In genomic region chr5:72850113-72850512, GRCh38 we compare ENCODE assay signal across 10 cellular contexts. TPM values are rescaled to one million over a fixed set of nuclear protein-coding genes. Genes with fewer than 3 reads are reported as not detected.
DNase-seq lines count a peak whose midpoint lies in the region; ATAC-seq, FAIRE-seq and TF ChIP-seq lines count a peak whose summit lies in the region.
"Had no signal": no experiment of that assay in that cellular context is flagged by ENCODE, and none has a peak within 500 bp of the region (broad histone marks: within the 10 kb centered on the region; RNA-seq: fewer than 3 reads in every experiment).

No MANE protein-coding gene starts in this region.

- no peak overlapping the region for H3K56ac ChIP-seq in mesendoderm (ENCODE audit: low read length)

- no peak overlapping the region for H2AFZ ChIP-seq in K562 (ENCODE audit: low read depth, low read length)

- TF ChIP-seq POLR2A in A549 (IDR thresholded peaks at IDR 0.05; ENCODE audit: low read length) (no peak), K562 (conservative IDR thresholded peaks at IDR 0.05) (no peak)

- peaks cover 1% of the 10 kb centered on the region for H3K79me1 ChIP-seq in mesendoderm (ENCODE audit: low read length)

- no peak for FAIRE-seq in A549 (lab: Jason Lieb, UNC)
- FAIRE-seq in K562 (lab: Jason Lieb, UNC): peak; percentile 23
- no peak for FAIRE-seq in RCC 7860 (lab: Jason Lieb, UNC)

- H2BK5ac ChIP-seq in mesendoderm (ENCODE audit: low read length): no peak overlapping the region

- H3K27ac ChIP-seq in A549: peak overlapping the region; percentile 95 to 100
- no peak overlapping the region for H3K27ac ChIP-seq in HEK293 (ENCODE audit: extremely low read depth, low read depth, low read length)
- no peak overlapping the region for H3K27ac ChIP-seq in K562 (ENCODE audit: extremely low read depth, low read depth, low read length)
- no peak overlapping the region for H3K27ac ChIP-seq in mesodermal cell (ENCODE audit: low read depth, low read length, severe bottlenecking)
- H3K27ac ChIP-seq in mesendoderm (ENCODE audit: low read depth, low read length): no peak overlapping the region

- H3K23ac ChIP-seq in mesendoderm (ENCODE audit: low read length): no peak overlapping the region

- no peak for ATAC-seq in A549
- ATAC-seq in K562: no peak

- H2BK120ac ChIP-seq in mesendoderm (ENCODE audit: low read depth, low read length): no peak overlapping the region

- no peak overlapping the region for H3K18ac ChIP-seq in mesendoderm (ENCODE audit: low read length)

- H3K4me3 ChIP-seq in A549 (peak overlapping the region; percentile 82), HEK293 (ENCODE audit: low read depth, low read length) (peak overlapping the region; percentile 99), K562 (peak overlapping the region; percentile 72), mesodermal cell (ENCODE audit: extremely low read depth, insufficient read depth, low read length, poor library complexity, severe bottlenecking) (peak overlapping the region; percentile 65), mesendoderm (ENCODE audit: low read length) (no peak overlapping the region)

- no TSS peak for BruUV-seq in K562 (replicated peaks; lab: Mats Ljungman, UMichigan)

- H3K4ac ChIP-seq in mesendoderm (ENCODE audit: low read depth, low read length): no peak overlapping the region

- H3K4me1 ChIP-seq in A549 (peaks cover 63% of the 10 kb centered on the region), HEK293 (ENCODE audit: control insufficient read depth, insufficient read depth, low read length) (peaks cover 12% of the 10 kb centered on the region), K562 (replicated peaks in 1 of 2; ENCODE audit: control insufficient read depth in 2 of 2, insufficient read depth in 2 of 2, low read length in 2 of 2) (peaks cover 0 to 9% of the 10 kb centered on the region in 2 experiments; a peak in 3 of 5 replicates), mesodermal cell (ENCODE audit: control insufficient read depth, insufficient read depth, low read length, poor library complexity, severe bottlenecking) (peaks cover 3% of the 10 kb centered on the region), mesendoderm (ENCODE audit: control insufficient read depth, low read depth, low read length) (no peaks in the 10 kb centered on the region)

- in situ Hi-C loops in K562 (cut with MboI): no loop called here

- intact Hi-C loops in K562 (cut with micrococcal nuclease): no loop called here

- peak overlapping the region; percentile 93 for H3K4me2 ChIP-seq in A549
- peak overlapping the region; percentile 85 for H3K4me2 ChIP-seq in K562 (ENCODE audit: insufficient read depth, low read length)
- no peak overlapping the region for H3K4me2 ChIP-seq in mesendoderm (ENCODE audit: low read length)

- H3K79me2 ChIP-seq in K562 (ENCODE audit: control insufficient read depth, insufficient read depth, low read length) (peaks cover 78% of the 10 kb centered on the region), mesendoderm (ENCODE audit: control insufficient read depth, insufficient read depth, low read length) (peaks cover 41% of the 10 kb centered on the region)

- H2BK15ac ChIP-seq in mesendoderm (replicated peaks; ENCODE audit: low read depth): no peak overlapping the region

- no peak overlapping the region for H4K8ac ChIP-seq in mesendoderm (ENCODE audit: low read depth, low read length)

- 3% methylated on average over 2 of the region's 2 CpGs for WGBS in A549 (ENCODE audit: missing lambda C conversion rate)
- WGBS in K562 (ENCODE audit: insufficient coverage, low coverage, missing lambda C conversion rate): 16% methylated on average over 2 of the region's 2 CpGs
- WGBS in mesodermal cell (ENCODE audit: insufficient coverage in 2 of 2), 2 experiments: 80% methylated on average over 1 of the region's 2 CpGs; no CpG with 5 or more reads in 1 of the 2 experiments
- WGBS in mesendoderm (ENCODE audit: extremely low coverage, insufficient coverage, low lambda C conversion rate): 100% methylated on average over 1 of the region's 2 CpGs

- CTCF ChIA-PET in A549 (lab: Yijun Ruan, JAX): interaction anchor here (1.1 kb wide), 1 partner anchor 31 kb away, joined by 4 read pairs; no protein-coding TSS in a partner anchor
- CTCF ChIA-PET in HEK293 (lab: Yijun Ruan, JAX): interaction anchor here (0.6 to 1.3 kb wide), 4 partner anchors 239 to 1017 kb away, joined by 3 to 6 read pairs (median 4); no protein-coding TSS in a partner anchor
- CTCF ChIA-PET in K562 (lab: Yijun Ruan, JAX; ENCODE audit: low intra/inter-chr PET ratio): no interaction called here

- H3K9ac ChIP-seq in K562 (ENCODE audit: insufficient read depth in 1 of 2, low read depth in 2 of 2, low read length in 2 of 2) (peak overlapping the region in 1 of 2 experiments; percentile 89; a peak in 2 of 4 replicates), mesendoderm (ENCODE audit: low read length) (no peak overlapping the region)

- TF ChIP-seq EP300 in A549 (IDR thresholded peaks at IDR 0.05) (no peak), K562 (IDR thresholded peaks at IDR 0.05; ENCODE audit: low read length) (no peak)

- POLR2A ChIA-PET in A549 (lab: Yijun Ruan, JAX) (interaction anchor here (1.6 to 2.3 kb wide), 2 partner anchors 31 to 239 kb away, joined by 4 to 7 read pairs; no protein-coding TSS in a partner anchor), HEK293 (lab: Yijun Ruan, JAX) (interaction anchor here (1.1 to 2.4 kb wide), 3 partner anchors 8 to 33 kb away, joined by 4 to 9 read pairs (median 7); partner anchors contain the start of gene TNPO1), K562 (lab: Yijun Ruan, JAX) (interaction anchor here (0.8 to 2.3 kb wide), 7 partner anchors 11 to 1024 kb away, joined by 3 to 15 read pairs (median 3); no protein-coding TSS in a partner anchor)

- H4K20me1 ChIP-seq in K562 (replicated peaks; ENCODE audit: control insufficient read depth, insufficient read depth, low read length): peaks cover 9% of the 10 kb centered on the region; the same call in 1 of the 2 replicates

- no peak overlapping the region for H4K5ac ChIP-seq in mesendoderm (ENCODE audit: low read length)

- H3K9me3 ChIP-seq in A549 (no peaks in the 10 kb centered on the region), HEK293 (ENCODE audit: control insufficient read depth, insufficient read depth, low read depth, low read length) (no peaks in the 10 kb centered on the region), K562 (replicated peaks; ENCODE audit: control insufficient read depth, insufficient read depth, low read depth, low read length) (no peaks in the 10 kb centered on the region; the same call in 1 of the 2 replicates), mesodermal cell (ENCODE audit: control insufficient read depth, low read length) (no peaks in the 10 kb centered on the region)

- DNase-seq in A549 (ENCODE audit: low read depth in 1 of 2, low spot score in 1 of 2): no peak
- DNase-seq in K562 (ENCODE audit: extremely low read depth in 1 of 4, low spot score in 3 of 4): no peak
- DNase-seq in UCSD-AML1 (lab: John Stamatoyannopoulos, UW; ENCODE audit: unreplicated experiment): no peak
- DNase-seq in RCC 7860 (ENCODE audit: low spot score): no peak
- DNase-seq in mesendoderm: no peak
- DNase-seq in NCI-H1694 treated with DMSO at 0.1 percent for 48 hours (lab: John Stamatoyannopoulos, UW): no peak
- DNase-seq: GF-D8, NCI-H2081 treated with DMSO at 0.1 percent for 48 hours had no signal

- TF ChIP-seq CTCF in A549 (IDR thresholded peaks at IDR 0.05) (no peak), HEK293 (tag by site-specific recombination; IDR thresholded peaks at IDR 0.05) (no peak), K562 (IDR thresholded peaks at IDR 0.05 in 2 of 3, conservative IDR thresholded peaks at IDR 0.05 in 1 of 3; ENCODE audit: insufficient read depth in 2 of 3, low read depth in 1 of 3, low read length in 3 of 3) (no peak)

- H3K36me3 ChIP-seq in HEK293 (ENCODE audit: control insufficient read depth in 2 of 2, insufficient read depth in 1 of 2, low read length in 2 of 2) (peaks cover 30 to 35% of the 10 kb centered on the region in 2 experiments), K562 (ENCODE audit: control insufficient read depth, insufficient read depth, low read length) (peaks cover 57% of the 10 kb centered on the region), mesodermal cell (ENCODE audit: control insufficient read depth, insufficient read depth, low read length) (peaks cover 35% of the 10 kb centered on the region), mesendoderm (ENCODE audit: control insufficient read depth, insufficient read depth, low read length) (no peaks in the 10 kb centered on the region)

- TF ChIP-seq RAD21 in A549 (conservative IDR thresholded peaks at IDR 0.05 in 1 of 2, IDR thresholded peaks at IDR 0.05 in 1 of 2): no peak
- no peak for TF ChIP-seq RAD21 in K562 (CRISPR knock-in tag; conservative IDR thresholded peaks at IDR 0.05 in 1 of 2, IDR thresholded peaks at IDR 0.05 in 1 of 2)

- H3K9me1 ChIP-seq in K562 (ENCODE audit: control insufficient read depth, insufficient read depth, low read length): no peaks in the 10 kb centered on the region

- no peak overlapping the region for H2AK5ac ChIP-seq in mesendoderm (ENCODE audit: low read length)

- H3K27me3 ChIP-seq in K562 (ENCODE audit: control insufficient read depth in 2 of 2, insufficient read depth in 2 of 2, low read length in 2 of 2) (no peaks in the 10 kb centered on the region), mesendoderm (ENCODE audit: insufficient read depth, low read length, poor library complexity) (no peaks in the 10 kb centered on the region)

RNA-seq across cellular contexts. Expression of gene TNPO1, which starts 33.7 kb away (rescaled TPM):
- polyA plus RNA-seq in A549 (2011; rRNA removed) (286 and 350 TPM in 2 replicates), A549 (2017; fragmentation: RNase III; extraction: RNeasy Plus Mini Kit Qiagen cat#74134 plus additional on column Dnase treatment) (199 to 253 TPM (median 231 TPM) in 3 replicates), K562 (2011; rRNA removed) (61.4 and 79.1 TPM in 2 replicates), K562 (2014; fragmentation: Illumina TruSeq; extraction: Trizol) (97.5 and 97.9 TPM in 2 replicates), K562 (2014; fragmentation: Nextera tagmentation; extraction: Ambion mirVana) (10 to 100 TPM; 20.8 to 50.0 TPM), K562 (2014; rRNA removed) (52.0 and 57.9 TPM in 2 replicates)
- 53.6 and 55.5 TPM in 2 replicates for polyA plus RNA-seq in A549 (2012; cell fraction: cytosol; rRNA removed)
- 26.6 and 39.4 TPM in 2 replicates for polyA plus RNA-seq in A549 (2012; cell fraction: nucleus; rRNA removed)
- 355 and 454 TPM in 2 replicates for polyA minus RNA-seq in A549 (2011; rRNA and poly(A)+ RNA removed)
- 54.6 and 209 TPM in 2 replicates for total RNA-seq in K562 (2011; cell fraction: chromatin; rRNA removed; ENCODE audit: low replicate concordance)
- 33.4 and 34.5 TPM in 2 replicates for total RNA-seq in K562 (2011; cell fraction: nucleolus; rRNA removed)
- total RNA-seq in K562 (2011; cell fraction: nucleoplasm; rRNA removed): 47.5 and 61.9 TPM in 2 replicates
- total RNA-seq in K562 (2014; rRNA removed) (114 and 120 TPM in 2 replicates), K562 (2014; rRNA removed; fragmentation: Illumina TruSeq; extraction: Trizol) (160 and 174 TPM in 2 replicates), K562 (2015; rRNA removed; fragmentation: Illumina TruSeq; extraction: Trizol) (166 and 176 TPM in 2 replicates), K562 (2021) (124 and 127 TPM in 2 replicates)
- 34.5 and 43.6 TPM in 2 replicates for polyA plus RNA-seq in K562 (2011; cell fraction: cytosol; rRNA removed)
- 29.5 and 30.0 TPM in 2 replicates for polyA plus RNA-seq in K562 (2011; cell fraction: nucleus; rRNA removed)
- polyA plus RNA-seq in K562 (2012): 36.9 and 59.5 TPM in 2 replicates
- 636 and 709 TPM in 2 replicates for polyA minus RNA-seq in K562 (2011; rRNA and poly(A)+ RNA removed)
- polyA minus RNA-seq in K562 (2011; cell fraction: cytosol; rRNA and poly(A)+ RNA removed): 124 and 164 TPM in 2 replicates
- 44.4 and 104 TPM in 2 replicates for polyA minus RNA-seq in K562 (2011; cell fraction: nucleus; rRNA and poly(A)+ RNA removed)
- polyA plus RNA-seq in mesodermal cell (2013, experiment 1 of 2): 254 TPM
- polyA plus RNA-seq in mesodermal cell (2013, experiment 2 of 2): 260 TPM
- 124 TPM for polyA plus RNA-seq in mesendoderm (2013, experiment 1 of 2)
- 126 TPM for polyA plus RNA-seq in mesendoderm (2013, experiment 2 of 2)

Comparison
In these comparisons a context has a peak if more than half of its experiments do, and no peak if none do; other contexts are left out.
1. H3K27ac ChIP-seq: peak in A549 (2 of 2); none in HEK293 (single experiment), K562 (single experiment), mesodermal cell (single experiment) and mesendoderm (single experiment).